In the genomic region with DNA sequence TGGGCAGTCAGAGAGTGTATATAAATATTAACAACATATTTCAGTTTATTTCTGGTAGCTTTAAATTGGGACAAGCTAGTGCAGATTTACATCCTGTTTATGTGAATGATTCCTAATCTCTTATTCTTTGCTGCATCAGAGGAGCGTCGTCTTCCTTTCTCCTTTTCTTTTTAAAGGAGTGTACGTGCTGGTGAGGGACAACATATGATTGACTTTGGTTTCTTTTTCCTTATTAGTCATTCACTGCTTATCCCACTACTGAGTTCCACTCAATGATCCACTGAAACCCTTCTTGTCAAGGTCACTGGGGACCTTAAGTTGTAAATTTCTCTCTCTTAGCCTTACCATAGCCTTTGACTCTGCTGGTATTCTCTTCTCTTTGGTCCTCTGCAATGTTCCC, we compare ENCODE assay signal across 1 cellular context.
TF ChIP-seq lines count a peak whose summit lies in the region.

No MANE protein-coding gene starts in this region.

TF ChIP-seq in HepG2, 621 proteins besides CTCF, POLR2A, EP300 and RAD21 (continued from another document):
- TF ChIP-seq, protein P1, sequence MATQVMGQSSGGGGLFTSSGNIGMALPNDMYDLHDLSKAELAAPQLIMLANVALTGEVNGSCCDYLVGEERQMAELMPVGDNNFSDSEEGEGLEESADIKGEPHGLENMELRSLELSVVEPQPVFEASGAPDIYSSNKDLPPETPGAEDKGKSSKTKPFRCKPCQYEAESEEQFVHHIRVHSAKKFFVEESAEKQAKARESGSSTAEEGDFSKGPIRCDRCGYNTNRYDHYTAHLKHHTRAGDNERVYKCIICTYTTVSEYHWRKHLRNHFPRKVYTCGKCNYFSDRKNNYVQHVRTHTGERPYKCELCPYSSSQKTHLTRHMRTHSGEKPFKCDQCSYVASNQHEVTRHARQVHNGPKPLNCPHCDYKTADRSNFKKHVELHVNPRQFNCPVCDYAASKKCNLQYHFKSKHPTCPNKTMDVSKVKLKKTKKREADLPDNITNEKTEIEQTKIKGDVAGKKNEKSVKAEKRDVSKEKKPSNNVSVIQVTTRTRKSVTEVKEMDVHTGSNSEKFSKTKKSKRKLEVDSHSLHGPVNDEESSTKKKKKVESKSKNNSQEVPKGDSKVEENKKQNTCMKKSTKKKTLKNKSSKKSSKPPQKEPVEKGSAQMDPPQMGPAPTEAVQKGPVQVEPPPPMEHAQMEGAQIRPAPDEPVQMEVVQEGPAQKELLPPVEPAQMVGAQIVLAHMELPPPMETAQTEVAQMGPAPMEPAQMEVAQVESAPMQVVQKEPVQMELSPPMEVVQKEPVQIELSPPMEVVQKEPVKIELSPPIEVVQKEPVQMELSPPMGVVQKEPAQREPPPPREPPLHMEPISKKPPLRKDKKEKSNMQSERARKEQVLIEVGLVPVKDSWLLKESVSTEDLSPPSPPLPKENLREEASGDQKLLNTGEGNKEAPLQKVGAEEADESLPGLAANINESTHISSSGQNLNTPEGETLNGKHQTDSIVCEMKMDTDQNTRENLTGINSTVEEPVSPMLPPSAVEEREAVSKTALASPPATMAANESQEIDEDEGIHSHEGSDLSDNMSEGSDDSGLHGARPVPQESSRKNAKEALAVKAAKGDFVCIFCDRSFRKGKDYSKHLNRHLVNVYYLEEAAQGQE (IDR thresholded peaks at IDR 0.05; ENCODE audit: borderline replicate concordance in 1 of 2, low read depth in 1 of 2, low read length in 2 of 2) = no peak
- no peak for TF ChIP-seq ZFP36L1 (CRISPR knock-in tag; IDR thresholded peaks at IDR 0.05)
